8 cellular contexts compared by ENCODE assay signal in genomic region chr11:122655527-122656072, GRCh38. TPM values are rescaled to one million over a fixed set of nuclear protein-coding genes. Genes with fewer than 3 reads are reported as not detected.
DNase-seq lines count a peak whose midpoint lies in the region; ATAC-seq lines count a peak whose summit lies in the region.

TSS of gene UBASH3B (plus strand) at chr11:122655722. CDS start at chr11:122656050, 328 bp downstream.

- peak within 1 kb of the TSS; percentile 77 for H3K27ac ChIP-seq in CD4-positive, CD25-positive, alpha-beta regulatory T cell (ENCODE audit: insufficient read depth, low read length, poor library complexity, severe bottlenecking)

- peaks cover 50% of the 10 kb centered on the region for H3K4me1 ChIP-seq in CD4-positive, CD25-positive, alpha-beta regulatory T cell (ENCODE audit: control insufficient read depth, insufficient read depth, low read length, poor library complexity, severe bottlenecking)

- peak within 1 kb of the TSS; percentile 95 to 98 (median 95) for H3K27ac Mint-ChIP-seq in CD4-positive, CD25-positive, alpha-beta regulatory T cell
- H3K27ac Mint-ChIP-seq in naive B cell = peak within 1 kb of the TSS; percentile 78 to 97 (median 88)
- peak within 1 kb of the TSS; percentile 93 for H3K27ac Mint-ChIP-seq in stimulated activated naive B cell treated with anti-CD40 and anti-IgM and Interleukin-4, amounts not matched to agents 10 μg/mL and 1 μg/mL and 100 μg/mL, for 72 hours

- peak within 1 kb of the TSS; percentile 83 for H3K4me3 ChIP-seq in CD4-positive, CD25-positive, alpha-beta regulatory T cell (ENCODE audit: low read depth, low read length)

- DNase-seq in CD4-positive, CD25-positive, alpha-beta regulatory T cell = peak; percentile 53 to 84 (median 64)
- DNase-seq in RPMI7951 (ENCODE audit: low read depth) (peak; percentile 90), fibroblast of peridontal ligament (ENCODE audit: extremely low read depth) (peak; percentile 82), naive B cell (peak; percentile 58)
- DNase-seq in activated effector memory CD4-positive, alpha-beta T cell treated with Interleukin-2 at 50 U/mL for 16 hours = peak; percentile 55
- peak; percentile 63 for DNase-seq in stimulated activated naive B cell treated with anti-CD40 and anti-IgM and Interleukin-4, amounts not matched to agents 10 μg/mL and 1 μg/mL and 100 μg/mL, for 72 hours

- peak within 1 kb of the TSS; percentile 97 to 99 (median 98) for H3K4me3 Mint-ChIP-seq in CD4-positive, CD25-positive, alpha-beta regulatory T cell
- peak within 1 kb of the TSS; percentile 93 to 98 (median 96) for H3K4me3 Mint-ChIP-seq in naive B cell
- H3K4me3 Mint-ChIP-seq in stimulated activated naive B cell treated with anti-CD40 and anti-IgM and Interleukin-4, amounts not matched to agents 10 μg/mL and 1 μg/mL and 100 μg/mL, for 72 hours = peak within 1 kb of the TSS; percentile 94 to 98

- H3K36me3 ChIP-seq in CD4-positive, CD25-positive, alpha-beta regulatory T cell (ENCODE audit: control insufficient read depth, insufficient read depth, low read length) = no peaks in the 10 kb centered on the region

- H3K9me3 Mint-ChIP-seq in CD4-positive, CD25-positive, alpha-beta regulatory T cell = peaks cover 0 to 2% (median 0%) of the 10 kb centered on the region in 7 donors
- no peaks in the 10 kb centered on the region for H3K9me3 Mint-ChIP-seq in naive B cell
- no peaks in the 10 kb centered on the region for H3K9me3 Mint-ChIP-seq in stimulated activated naive B cell treated with anti-CD40 and anti-IgM and Interleukin-4, amounts not matched to agents 10 μg/mL and 1 μg/mL and 100 μg/mL, for 72 hours

- no peaks in the 10 kb centered on the region for H3K36me3 Mint-ChIP-seq in CD4-positive, CD25-positive, alpha-beta regulatory T cell
- no peaks in the 10 kb centered on the region for H3K36me3 Mint-ChIP-seq in naive B cell
- peaks cover 9 to 19% of the 10 kb centered on the region in 2 donors for H3K36me3 Mint-ChIP-seq in stimulated activated naive B cell treated with anti-CD40 and anti-IgM and Interleukin-4, amounts not matched to agents 10 μg/mL and 1 μg/mL and 100 μg/mL, for 72 hours

- peaks cover 4% of the 10 kb centered on the region for H3K27me3 Mint-ChIP-seq in CD4-positive, CD25-positive, alpha-beta regulatory T cell
- peaks cover 12 to 21% (median 19%) of the 10 kb centered on the region in 3 donors for H3K27me3 Mint-ChIP-seq in naive B cell
- H3K27me3 Mint-ChIP-seq in stimulated activated naive B cell treated with anti-CD40 and anti-IgM and Interleukin-4, amounts not matched to agents 10 μg/mL and 1 μg/mL and 100 μg/mL, for 72 hours = peaks cover 6 to 17% of the 10 kb centered on the region in 2 donors

- H3K27me3 ChIP-seq in CD4-positive, CD25-positive, alpha-beta regulatory T cell (ENCODE audit: control insufficient read depth, insufficient read depth, low read length) = no peaks in the 10 kb centered on the region

- peaks cover 5 to 58% (median 41%) of the 10 kb centered on the region in 4 donors for H3K4me1 Mint-ChIP-seq in CD4-positive, CD25-positive, alpha-beta regulatory T cell
- peaks cover 15 to 41% (median 35%) of the 10 kb centered on the region in 3 donors for H3K4me1 Mint-ChIP-seq in naive B cell
- peaks cover 20 to 42% of the 10 kb centered on the region in 2 donors for H3K4me1 Mint-ChIP-seq in stimulated activated naive B cell treated with anti-CD40 and anti-IgM and Interleukin-4, amounts not matched to agents 10 μg/mL and 1 μg/mL and 100 μg/mL, for 72 hours

- peak; percentile 75 for ATAC-seq in CD4-positive, CD25-positive, alpha-beta regulatory T cell (ENCODE audit: low read depth in 2 of 2)
- peak; percentile 81 for ATAC-seq in GM19438 (IDR thresholded peaks at IDR 0.05; ENCODE audit: low read depth, unreplicated experiment)
- ATAC-seq in HG03558 (IDR thresholded peaks at IDR 0.05; ENCODE audit: extremely low read depth, unreplicated experiment) = peak; percentile 54
- ATAC-seq in naive B cell (ENCODE audit: low read depth in 2 of 2) = peak; percentile 69 to 70
- peak; percentile 74 to 77 for ATAC-seq in stimulated activated naive B cell treated with anti-CD40 and anti-IgM and Interleukin-4, amounts not matched to agents 10 μg/mL and 1 μg/mL and 100 μg/mL, for 72 hours (replicated peaks)

- H3K9me3 ChIP-seq in CD4-positive, CD25-positive, alpha-beta regulatory T cell (ENCODE audit: control insufficient read depth in 2 of 2, low read length in 2 of 2) = no peaks in the 10 kb centered on the region

RNA-seq across cellular contexts. Expression of gene UBASH3B, which starts in this region (rescaled TPM):
- 57.6 TPM for total RNA-seq in CD4-positive, CD25-positive, alpha-beta regulatory T cell
- polyA plus RNA-seq in CD4-positive, CD25-positive, alpha-beta regulatory T cell = 10 to 100 TPM; 14.2 to 21.4 (median 18.1) TPM
- 14.3 and 16.0 TPM in 2 replicates for total RNA-seq in RPMI7951 (2014; rRNA removed; shearing (Covaris generic))
- polyA plus RNA-seq in naive B cell (ENCODE audit: low read depth in 6 of 6) = 1 to 10 TPM; 2.2 to 5.5 (median 3.9) TPM

Comparison
In these comparisons a context has a peak if more than half of its experiments do, and no peak if none do; other contexts are left out.
1. Peak in every context shown above with its lines: DNase-seq, ATAC-seq, H3K4me3 ChIP-seq and H3K27ac ChIP-seq.